In genomic region chr1:101259744-101260148, GRCh38 we compare ENCODE assay signal across 9 cellular contexts. TPM values are rescaled to one million over a fixed set of nuclear protein-coding genes. Genes with fewer than 3 reads are reported as not detected.
DNase-seq lines count a peak whose midpoint lies in the region; ATAC-seq and TF ChIP-seq lines count a peak whose summit lies in the region.
"Had no signal": no experiment of that assay in that cellular context is flagged by ENCODE, and none has a peak within 500 bp of the region (broad histone marks: within the 10 kb centered on the region; RNA-seq: fewer than 3 reads in every experiment).

No MANE protein-coding gene starts in this region.

- ATAC-seq in T-helper 17 cell: peak; percentile 31

- H3K27me3 Mint-ChIP-seq in activated naive CD4-positive, alpha-beta T cell treated with anti-CD3 and anti-CD28 coated beads for 36 hours (ENCODE audit: low read depth): no peaks in the 10 kb centered on the region
- H3K27me3 Mint-ChIP-seq in T-helper 17 cell: no peaks in the 10 kb centered on the region
- H3K27me3 Mint-ChIP-seq in type B pancreatic cell: no peaks in the 10 kb centered on the region

- intact Hi-C loops in activated naive CD4-positive, alpha-beta T cell treated with anti-CD3 and anti-CD28 coated beads for 36 hours (cut with micrococcal nuclease): loop anchor here (1.0 kb wide), 4 partner anchors 25 to 304 kb away; no protein-coding TSS in a partner anchor

- CTCF ChIA-PET in activated naive CD4-positive, alpha-beta T cell treated with anti-CD3 and anti-CD28 coated beads for 36 hours (lab: Charles Lee): interaction anchor here (0.7 to 1.1 kb wide), 2 partner anchors 20 to 122 kb away, joined by 3 to 4 read pairs; no protein-coding TSS in a partner anchor

- H3K9me3 ChIP-seq in T-helper 17 cell (ENCODE audit: control insufficient read depth, low read length, poor library complexity, severe bottlenecking): no peaks in the 10 kb centered on the region

- peaks cover 67% of the 10 kb centered on the region for H3K4me1 Mint-ChIP-seq in activated naive CD4-positive, alpha-beta T cell treated with anti-CD3 and anti-CD28 coated beads for 36 hours (ENCODE audit: low read depth)
- H3K4me1 Mint-ChIP-seq in T-helper 17 cell (peaks cover 64% of the 10 kb centered on the region), type B pancreatic cell (ENCODE audit: unreplicated experiment) (peaks cover 36% of the 10 kb centered on the region)

- H3K4me3 Mint-ChIP-seq in activated naive CD4-positive, alpha-beta T cell treated with anti-CD3 and anti-CD28 coated beads for 36 hours: no peak overlapping the region
- H3K4me3 Mint-ChIP-seq in T-helper 17 cell (no peak overlapping the region), type B pancreatic cell (no peak overlapping the region)

- peak overlapping the region; percentile 77 for H3K27ac Mint-ChIP-seq in activated naive CD4-positive, alpha-beta T cell treated with anti-CD3 and anti-CD28 coated beads for 36 hours
- H3K27ac Mint-ChIP-seq in T-helper 17 cell: peak overlapping the region; percentile 92
- peak overlapping the region; percentile 4 for H3K27ac Mint-ChIP-seq in type B pancreatic cell

- DNase-seq in activated naive CD4-positive, alpha-beta T cell treated with anti-CD3 and anti-CD28 coated beads for 36 hours: no peak
- no peak for DNase-seq in activated naive CD4-positive, alpha-beta T cell treated with Interleukin-2 at 50 U/mL for 16 hours
- DNase-seq in T-helper 17 cell: no peak
- DNase-seq in fibroblast of the aortic adventitia (ENCODE audit: low read depth): peak; percentile 89
- no peak for DNase-seq in type B pancreatic cell (ENCODE audit: extremely low spot score, unreplicated experiment)
- DNase-seq in DMS79 (lab: John Stamatoyannopoulos, UW): no peak
- no peak for DNase-seq in nucleus accumbens (lab: John Stamatoyannopoulos, UW)
- DNase-seq in NCI-H2029 (lab: John Stamatoyannopoulos, UW): no peak
- DNase-seq: NCI-H510A treated with DMSO at 0.1 percent for 48 hours had no signal

- H3K4me3 ChIP-seq in fibroblast of the aortic adventitia (ENCODE audit: low read depth, low read length): no peak overlapping the region

- no peaks in the 10 kb centered on the region for H3K36me3 Mint-ChIP-seq in activated naive CD4-positive, alpha-beta T cell treated with anti-CD3 and anti-CD28 coated beads for 36 hours (ENCODE audit: low read depth)
- H3K36me3 Mint-ChIP-seq in T-helper 17 cell (ENCODE audit: low read depth) (no peaks in the 10 kb centered on the region), type B pancreatic cell (no peaks in the 10 kb centered on the region)

- no peaks in the 10 kb centered on the region for H3K9me3 Mint-ChIP-seq in activated naive CD4-positive, alpha-beta T cell treated with anti-CD3 and anti-CD28 coated beads for 36 hours
- peaks cover 4% of the 10 kb centered on the region for H3K9me3 Mint-ChIP-seq in type B pancreatic cell

- TF ChIP-seq CTCF in fibroblast of the aortic adventitia (IDR thresholded peaks at IDR 0.05; ENCODE audit: insufficient read depth, low read length): no peak
- TF ChIP-seq CTCF in type B pancreatic cell (conservative IDR thresholded peaks at IDR 0.05): no peak

RNA-seq across cellular contexts. Expression of gene S1PR1, which starts 22.9 kb away (rescaled TPM):
- 100 to 1,000 TPM; 129 to 131 TPM for total RNA-seq in activated naive CD4-positive, alpha-beta T cell treated with anti-CD3 and anti-CD28 coated beads for 36 hours
- total RNA-seq in T-helper 17 cell: 100 to 1,000 TPM; 157 to 226 TPM
- total RNA-seq in fibroblast of the aortic adventitia (ENCODE audit: low replicate concordance): 2.8 and 5.5 TPM in 2 replicates
- total RNA-seq in type B pancreatic cell (ENCODE audit: low replicate concordance): 1.9 and 18.3 TPM in 2 replicates

Comparison
In these comparisons a context has a peak if more than half of its experiments do, and no peak if none do; other contexts are left out.
1. H3K27ac Mint-ChIP-seq: peak in every context shown above with its lines; median percentile 92 in T-helper 17 cell; 77 in activated naive CD4-positive, alpha-beta T cell treated with anti-CD3 and anti-CD28 coated beads for 36 hours; 4 in type B pancreatic cell.